Comparison of ENCODE assay signal across 21 cellular contexts in genomic region chr2:205957452-205958154, GRCh38.
DNase-seq lines count a peak whose midpoint lies in the region; ATAC-seq and TF ChIP-seq lines count a peak whose summit lies in the region.
"Had no signal": no experiment of that assay in that cellular context is flagged by ENCODE, and none has a peak within 500 bp of the region (broad histone marks: within the 10 kb centered on the region; RNA-seq: fewer than 3 reads in every experiment).

No MANE protein-coding gene starts in this region.

- ATAC-seq in activated CD8-positive, alpha-beta T cell treated with anti-CD3 and anti-CD28 coated beads for 36 hours: peak; percentile 42
- ATAC-seq in stimulated activated naive CD8-positive, alpha-beta T cell treated with anti-CD3 and anti-CD28 coated beads, Interleukin-15, Interleukin-2, amounts not matched to agents 100 U/mL and 50 U/mL, for 24 hours: peak; percentile 19
- ATAC-seq in GM21529 (IDR thresholded peaks at IDR 0.05; ENCODE audit: unreplicated experiment): no peak
- ATAC-seq: activated CD4-positive, alpha-beta T cell treated with anti-CD3 and anti-CD28 coated beads for 36 hours had no signal

- WGBS in ovary, 3 donors: 79 to 93% (median 93%) methylated on average over 11 of the region's 11 CpGs

- H3K4me1 Mint-ChIP-seq in activated CD8-positive, alpha-beta T cell treated with anti-CD3 and anti-CD28 coated beads for 36 hours (ENCODE audit: low read depth): peaks cover 5% of the 10 kb centered on the region
- peaks cover 30 to 35% of the 10 kb centered on the region in 2 donors for H3K4me1 Mint-ChIP-seq in immature natural killer cell
- H3K4me1 Mint-ChIP-seq: activated CD4-positive, alpha-beta T cell treated with anti-CD3 and anti-CD28 coated beads for 36 hours; CD4-positive, CD25-positive, alpha-beta regulatory T cell had no signal

- no peaks in the 10 kb centered on the region for H3K4me1 ChIP-seq in ovary (ENCODE audit: insufficient read depth)
- H3K4me1 ChIP-seq: SJSA1 had no signal

- no peak overlapping the region for H3K4me3 Mint-ChIP-seq in activated CD8-positive, alpha-beta T cell treated with anti-CD3 and anti-CD28 coated beads for 36 hours
- peak overlapping the region; percentile 28 to 60 (median 41) for H3K4me3 Mint-ChIP-seq in immature natural killer cell
- H3K4me3 Mint-ChIP-seq: activated CD4-positive, alpha-beta T cell treated with anti-CD3 and anti-CD28 coated beads for 36 hours; CD4-positive, CD25-positive, alpha-beta regulatory T cell had no signal

- H3K27ac Mint-ChIP-seq in activated CD8-positive, alpha-beta T cell treated with anti-CD3 and anti-CD28 coated beads for 36 hours: no peak overlapping the region
- H3K27ac Mint-ChIP-seq in immature natural killer cell: peak overlapping the region; percentile 39 to 85 (median 69)
- H3K27ac Mint-ChIP-seq: activated CD4-positive, alpha-beta T cell treated with anti-CD3 and anti-CD28 coated beads for 36 hours; CD4-positive, CD25-positive, alpha-beta regulatory T cell had no signal

- H3K27me3 ChIP-seq in H7 (ENCODE audit: control insufficient read depth, insufficient read depth, low read length) (no peaks in the 10 kb centered on the region), ovary (no peaks in the 10 kb centered on the region)
- H3K27me3 ChIP-seq: cardiac muscle cell, SJSA1 had no signal

- H3K27me3 Mint-ChIP-seq in activated CD8-positive, alpha-beta T cell treated with anti-CD3 and anti-CD28 coated beads for 36 hours: no peaks in the 10 kb centered on the region
- peaks cover 15 to 31% (median 27%) of the 10 kb centered on the region in 3 donors for H3K27me3 Mint-ChIP-seq in immature natural killer cell (ENCODE audit: low read depth in 3 of 3)

- H3K4me3 ChIP-seq in H7 (ENCODE audit: insufficient read depth, low read depth, low read length) (no peak overlapping the region), ovary (no peak overlapping the region)
- H3K4me3 ChIP-seq: cardiac muscle cell, SJSA1, thoracic aorta had no signal

- peak; percentile 60 for DNase-seq in H7
- DNase-seq in activated CD8-positive, alpha-beta T cell treated with anti-CD3 and anti-CD28 coated beads for 36 hours: peak; percentile 13
- peak; percentile 68 to 77 (median 74) for DNase-seq in immature natural killer cell
- DNase-seq in stimulated activated naive CD8-positive, alpha-beta T cell treated with anti-CD3 and anti-CD28 coated beads, Interleukin-15, Interleukin-2, amounts not matched to agents 100 U/mL and 50 U/mL, for 24 hours: no peak
- no peak for DNase-seq in CD1c-positive myeloid dendritic cell (ENCODE audit: extremely low spot score)
- DNase-seq in ovary: no peak
- DNase-seq: activated CD4-positive, alpha-beta T cell treated with anti-CD3 and anti-CD28 coated beads for 36 hours; activated naive CD4-positive, alpha-beta T cell treated with anti-CD3 and anti-CD28 coated beads, Interleukin-2, amount 50 U/mL, for 16 hours; activated T-cell treated with anti-CD3 and anti-CD28 coated beads, Interleukin-2, amount 50 U/mL, for 48 hours; aorta; CD4-positive, CD25-positive, alpha-beta regulatory T cell; dermis blood vessel endothelial cell; DMS 273 treated with DMSO at 0.1 percent for 48 hours; GOT3; KG1; NCI-H2171; NCI-H510A treated with DMSO at 0.1 percent for 48 hours had no signal

- CTCF ChIA-PET in activated CD8-positive, alpha-beta T cell treated with anti-CD3 and anti-CD28 coated beads for 36 hours (lab: Charles Lee): interaction anchor here (1.1 to 1.9 kb wide), 2 partner anchors 9 to 12 kb away, joined by 4 to 6 read pairs; no protein-coding TSS in a partner anchor

- TF ChIP-seq CTCF in activated CD8-positive, alpha-beta T cell treated with anti-CD3 and anti-CD28 coated beads for 36 hours (IDR thresholded peaks at IDR 0.05): no peak
- no peak for TF ChIP-seq CTCF in ovary (IDR thresholded peaks at IDR 0.05)

- TF ChIP-seq POLR2A in ovary (IDR thresholded peaks at IDR 0.05): no peak

- no peaks in the 10 kb centered on the region for H3K36me3 Mint-ChIP-seq in activated CD8-positive, alpha-beta T cell treated with anti-CD3 and anti-CD28 coated beads for 36 hours (ENCODE audit: low read depth)
- H3K36me3 Mint-ChIP-seq in immature natural killer cell: no peaks in the 10 kb centered on the region
- H3K36me3 Mint-ChIP-seq: CD4-positive, CD25-positive, alpha-beta regulatory T cell had no signal

- no peak for TF ChIP-seq EP300 in ovary (IDR thresholded peaks at IDR 0.05)

- H3K9me3 ChIP-seq in ovary: no peaks in the 10 kb centered on the region
- H3K9me3 ChIP-seq: SJSA1, thoracic aorta had no signal

- no peaks in the 10 kb centered on the region for H3K36me3 ChIP-seq in H7 (replicated peaks; ENCODE audit: control insufficient read depth, insufficient read depth, low read length)
- H3K36me3 ChIP-seq in ovary: no peaks in the 10 kb centered on the region
- H3K36me3 ChIP-seq: cardiac muscle cell, SJSA1, thoracic aorta had no signal

- intact Hi-C loops in activated CD8-positive, alpha-beta T cell treated with anti-CD3 and anti-CD28 coated beads for 36 hours (cut with micrococcal nuclease): no loop called here
- intact Hi-C loops in ovary (cut with DNase I): no loop called here

- H3K9me3 Mint-ChIP-seq in activated CD8-positive, alpha-beta T cell treated with anti-CD3 and anti-CD28 coated beads for 36 hours: peaks cover under 1% of the 10 kb centered on the region
- peaks cover 0 to 4% (median 0%) of the 10 kb centered on the region in 6 donors for H3K9me3 Mint-ChIP-seq in immature natural killer cell

- H3K27ac ChIP-seq in ovary: no peak overlapping the region
- H3K27ac ChIP-seq: cardiac muscle cell, SJSA1, thoracic aorta had no signal

- POLR2A ChIA-PET in activated CD8-positive, alpha-beta T cell treated with anti-CD3 and anti-CD28 coated beads for 36 hours (lab: Charles Lee): no interaction called here

Comparison
In these comparisons a context has a peak if more than half of its experiments do, and no peak if none do; other contexts are left out.
1. DNase-seq: peak in H7 (single experiment), activated CD8-positive, alpha-beta T cell treated with anti-CD3 and anti-CD28 coated beads for 36 hours (single experiment) and immature natural killer cell (3 of 3); none in stimulated activated naive CD8-positive, alpha-beta T cell treated with anti-CD3 and anti-CD28 coated beads, Interleukin-15, Interleukin-2, amounts not matched to agents 100 U/mL and 50 U/mL, for 24 hours (single experiment), CD1c-positive myeloid dendritic cell (single experiment) and ovary (0 of 5).